28 cellular contexts compared by ENCODE assay signal in genomic region chr6:35218456-35218855, GRCh38. TPM values are rescaled to one million over a fixed set of nuclear protein-coding genes. Genes with fewer than 3 reads are reported as not detected.
"Had no signal": no experiment of that assay in that cellular context is flagged by ENCODE, and none has a peak within 500 bp of the region (broad histone marks: within the 10 kb centered on the region; RNA-seq: fewer than 3 reads in every experiment).

No MANE protein-coding gene starts in this region.

- H3K27ac ChIP-seq: brain microvascular endothelial cell, gastroesophageal sphincter, neutrophil, parathyroid adenoma, spleen, testis, vagina, VCaP had no signal

- H3K36me3 ChIP-seq: brain microvascular endothelial cell, gastroesophageal sphincter, heart right ventricle, neutrophil, spleen, vagina had no signal

- ATAC-seq: activated naive CD4-positive, alpha-beta T cell treated with anti-CD3 and anti-CD28 coated beads, Interleukin-2, amount 50 U/mL, for 72 hours; activated T-cell treated with anti-CD3 and anti-CD28 coated beads, Interleukin-2, amount 50 U/mL, for 72 hours; esophagus mucosa; gastroesophageal sphincter; heart right ventricle; left ventricle myocardium superior; sciatic nerve; stimulated activated memory B cell treated with anti-CD40 and anti-IgM and Interleukin-4, amounts not matched to agents 10 μg/mL and 1 μg/mL and 100 μg/mL, for 72 hours had no signal

- H3K9me3 Mint-ChIP-seq: activated naive CD4-positive, alpha-beta T cell treated with anti-CD3 and anti-CD28 coated beads, Interleukin-2, amount 50 U/mL, for 72 hours; activated T-cell treated with anti-CD3 and anti-CD28 coated beads, Interleukin-2, amount 50 U/mL, for 72 hours; immature natural killer cell; stimulated activated memory B cell treated with anti-CD40 and anti-IgM and Interleukin-4, amounts not matched to agents 10 μg/mL and 1 μg/mL and 100 μg/mL, for 72 hours had no signal

- H3K9ac ChIP-seq: parathyroid adenoma had no signal

- H3K9me3 ChIP-seq: gastroesophageal sphincter, heart right ventricle, neutrophil, spleen, testis, vagina had no signal

- H3K27me3 ChIP-seq: brain microvascular endothelial cell, testis, vagina had no signal

- H3K27ac Mint-ChIP-seq: activated naive CD4-positive, alpha-beta T cell treated with anti-CD3 and anti-CD28 coated beads, Interleukin-2, amount 50 U/mL, for 72 hours; activated T-cell treated with anti-CD3 and anti-CD28 coated beads, Interleukin-2, amount 50 U/mL, for 72 hours; immature natural killer cell; stimulated activated memory B cell treated with anti-CD40 and anti-IgM and Interleukin-4, amounts not matched to agents 10 μg/mL and 1 μg/mL and 100 μg/mL, for 72 hours had no signal

- H2AFZ ChIP-seq: parathyroid adenoma had no signal

- DNase-seq: activated CD4-positive, alpha-beta T cell treated with anti-CD3 and anti-CD28 coated beads, Interleukin-2, amount 50 U/mL, for 1 hour; activated CD4-positive, CD25-positive, alpha-beta regulatory T cell treated with anti-CD3 and anti-CD28 coated beads, Interleukin-2, amount 50 U/mL, for 72 hours; activated CD8-positive, alpha-beta memory T cell treated with anti-CD3 and anti-CD28 coated beads for 24 hours; activated CD8-positive, alpha-beta memory T cell treated with anti-CD3 and anti-CD28 coated beads, Interleukin-2, amount 50 U/mL, for 48 hours; activated effector memory CD4-positive, alpha-beta T cell treated with anti-CD3 and anti-CD28 coated beads, Interleukin-2, amount 50 U/mL, for 16 hours; activated T-cell treated with anti-CD3 and anti-CD28 coated beads, Interleukin-2, amount 50 U/mL, for 72 hours; brain microvascular endothelial cell; cortex of kidney; effector CD4-positive, alpha-beta T cell; heart right ventricle; immature natural killer cell; kidney glomerular epithelial cell; left ventricle myocardium superior; spleen; stimulated activated CD4-positive, alpha-beta T cell treated with anti-CD3 and anti-CD28 coated beads, Interleukin-4, amount 100 ng/mL, for 4 hours; SW 1271; T-helper 2 cell; testis had no signal

- H3K4me3 Mint-ChIP-seq: activated T-cell treated with anti-CD3 and anti-CD28 coated beads, Interleukin-2, amount 50 U/mL, for 72 hours; immature natural killer cell; stimulated activated memory B cell treated with anti-CD40 and anti-IgM and Interleukin-4, amounts not matched to agents 10 μg/mL and 1 μg/mL and 100 μg/mL, for 72 hours had no signal

- H3K79me2 ChIP-seq: parathyroid adenoma had no signal

- H3K36me3 Mint-ChIP-seq: activated naive CD4-positive, alpha-beta T cell treated with anti-CD3 and anti-CD28 coated beads, Interleukin-2, amount 50 U/mL, for 72 hours; stimulated activated memory B cell treated with anti-CD40 and anti-IgM and Interleukin-4, amounts not matched to agents 10 μg/mL and 1 μg/mL and 100 μg/mL, for 72 hours had no signal

- H3K4me3 ChIP-seq: gastroesophageal sphincter, heart right ventricle, spleen, testis, vagina had no signal

- H3K4me1 Mint-ChIP-seq: stimulated activated memory B cell treated with anti-CD40 and anti-IgM and Interleukin-4, amounts not matched to agents 10 μg/mL and 1 μg/mL and 100 μg/mL, for 72 hours had no signal

RNA-seq across cellular contexts. Expression of gene SCUBE3, which starts 4.7 kb away (rescaled TPM):
- total RNA-seq: mononuclear cell had no signal
